In the genomic region with DNA sequence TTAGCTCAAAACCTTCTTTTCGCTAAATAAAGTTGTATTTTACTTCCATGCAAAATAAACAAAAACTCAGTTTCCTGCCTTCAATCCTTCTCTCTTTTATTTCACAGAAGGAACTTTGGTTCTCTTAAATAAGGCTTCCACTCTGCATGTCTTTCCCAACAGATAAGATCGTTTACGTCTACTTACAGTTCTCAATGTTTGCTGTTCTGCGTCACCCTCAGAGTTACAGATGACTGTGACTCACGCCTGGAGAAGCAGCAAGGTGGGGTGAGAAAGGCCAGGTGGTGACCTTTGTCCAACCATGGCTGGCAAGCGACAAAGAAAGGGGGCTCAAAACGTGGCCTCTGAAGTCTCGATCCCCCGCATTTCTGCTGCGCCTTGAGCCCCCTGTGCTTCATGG, we compare ENCODE assay signal across 24 cellular contexts. TPM values are rescaled to one million over a fixed set of nuclear protein-coding genes. Genes with fewer than 3 reads are reported as not detected.
DNase-seq lines count a peak whose midpoint lies in the region; ATAC-seq and TF ChIP-seq lines count a peak whose summit lies in the region.
"Had no signal": no experiment of that assay in that cellular context is flagged by ENCODE, and none has a peak within 500 bp of the region (broad histone marks: within the 10 kb centered on the region; RNA-seq: fewer than 3 reads in every experiment).

No MANE protein-coding gene starts in this region.

- CTCF ChIA-PET in activated CD8-positive, alpha-beta memory T cell treated with anti-CD3 and anti-CD28 coated beads, Interleukin-2, amount 10 ng/mL, durations not matched to agents 7 days and 5 days (lab: Charles Lee) = no interaction called here

- H3K9me3 ChIP-seq in RWPE2 (ENCODE audit: severe bottlenecking) (no peaks in the 10 kb centered on the region), trophoblast cell (ENCODE audit: insufficient read depth, low read depth, low read length) (peaks cover 2% of the 10 kb centered on the region)
- H3K9me3 ChIP-seq: prostate gland had no signal

- H3K4me1 ChIP-seq in RWPE2 (ENCODE audit: insufficient read depth, poor library complexity, severe bottlenecking) = peaks cover 5% of the 10 kb centered on the region
- H3K4me1 ChIP-seq in trophoblast cell (ENCODE audit: control insufficient read depth in 1 of 2, insufficient read depth in 2 of 2, low read length in 2 of 2) = peaks cover 9 to 11% of the 10 kb centered on the region in 2 experiments
- H3K4me1 ChIP-seq: prostate gland had no signal

- H4K12ac ChIP-seq in trophoblast cell (ENCODE audit: low read depth, low read length) = no peak overlapping the region

- peak overlapping the region; percentile 11 for H2AFZ ChIP-seq in trophoblast cell (ENCODE audit: insufficient read depth, low read length, poor library complexity)

- H3K79me1 ChIP-seq in trophoblast cell (ENCODE audit: low read length) = peaks cover 17% of the 10 kb centered on the region

- H3K4ac ChIP-seq in trophoblast cell (ENCODE audit: low read depth, low read length) = no peak overlapping the region

- no peaks in the 10 kb centered on the region for H3K4me1 Mint-ChIP-seq in activated T-helper 17 cell treated with anti-CD3 and anti-CD28 coated beads, Interleukin-2, amount 50 U/mL, for 72 hours
- H3K4me1 Mint-ChIP-seq in activated CD8-positive, alpha-beta memory T cell treated with anti-CD3 and anti-CD28 coated beads, Interleukin-2, amount 10 ng/mL, durations not matched to agents 7 days and 5 days = no peaks in the 10 kb centered on the region
- H3K4me1 Mint-ChIP-seq: CD4-positive, CD25-positive, alpha-beta regulatory T cell; mesothelial cell of epicardium had no signal

- no peaks in the 10 kb centered on the region for H3K79me2 ChIP-seq in trophoblast cell (ENCODE audit: control insufficient read depth, insufficient read depth, low read length, poor library complexity)

- no CpG with 5 or more reads among the region's 10 CpGs for WGBS in trophoblast cell (ENCODE audit: extremely low coverage, insufficient coverage, insufficient read length)

- TF ChIP-seq CTCF in RWPE2 (IDR thresholded peaks at IDR 0.05; ENCODE audit: poor library complexity, severe bottlenecking) = no peak
- TF ChIP-seq CTCF in fibroblast of pulmonary artery (IDR thresholded peaks at IDR 0.05; ENCODE audit: low read length, missing control alignments) = no peak

- H3K27me3 ChIP-seq in RWPE2 (ENCODE audit: insufficient read depth, poor library complexity, severe bottlenecking) (no peaks in the 10 kb centered on the region), trophoblast cell (ENCODE audit: insufficient read depth, low read length) (no peaks in the 10 kb centered on the region)

- peak overlapping the region; percentile 78 for H2BK12ac ChIP-seq in trophoblast cell (ENCODE audit: low read length)

- H3K36me3 Mint-ChIP-seq in activated T-helper 17 cell treated with anti-CD3 and anti-CD28 coated beads, Interleukin-2, amount 50 U/mL, for 72 hours (ENCODE audit: low read depth) = no peaks in the 10 kb centered on the region
- H3K36me3 Mint-ChIP-seq in activated CD8-positive, alpha-beta memory T cell treated with anti-CD3 and anti-CD28 coated beads, Interleukin-2, amount 10 ng/mL, durations not matched to agents 7 days and 5 days = no peaks in the 10 kb centered on the region
- H3K36me3 Mint-ChIP-seq: mesothelial cell of epicardium had no signal

- H3K4me3 Mint-ChIP-seq in activated T-helper 17 cell treated with anti-CD3 and anti-CD28 coated beads, Interleukin-2, amount 50 U/mL, for 72 hours = no peak overlapping the region
- no peak overlapping the region for H3K4me3 Mint-ChIP-seq in activated CD8-positive, alpha-beta memory T cell treated with anti-CD3 and anti-CD28 coated beads, Interleukin-2, amount 10 ng/mL, durations not matched to agents 7 days and 5 days
- H3K4me3 Mint-ChIP-seq: activated naive CD4-positive, alpha-beta T cell treated with anti-CD3 and anti-CD28 coated beads for 36 hours; CD4-positive, CD25-positive, alpha-beta regulatory T cell; effector memory CD8-positive, alpha-beta T cell; mesothelial cell of epicardium had no signal

- no peak overlapping the region for H3K23ac ChIP-seq in trophoblast cell (ENCODE audit: low read length)

- H3K14ac ChIP-seq in trophoblast cell (ENCODE audit: low read length) = peak overlapping the region; percentile 23

- H3K27ac ChIP-seq in RWPE2 (ENCODE audit: poor library complexity, severe bottlenecking) = no peak overlapping the region
- peak overlapping the region; percentile 80 for H3K27ac ChIP-seq in trophoblast cell (ENCODE audit: low read depth, low read length)
- H3K27ac ChIP-seq: prostate gland, skin epidermis had no signal

- H4K8ac ChIP-seq in trophoblast cell (ENCODE audit: low read depth, low read length) = peak overlapping the region; percentile 63

- H3K36me3 ChIP-seq in RWPE2 (ENCODE audit: low read depth) = no peaks in the 10 kb centered on the region
- no peaks in the 10 kb centered on the region for H3K36me3 ChIP-seq in trophoblast cell (ENCODE audit: control insufficient read depth in 1 of 2, insufficient read depth in 2 of 2, low read length in 2 of 2)
- H3K36me3 ChIP-seq: prostate gland had no signal

- no peak overlapping the region for H2AK5ac ChIP-seq in trophoblast cell (ENCODE audit: low read length)

- H3K4me2 ChIP-seq in trophoblast cell (ENCODE audit: low read length) = no peak overlapping the region

- peaks cover 4% of the 10 kb centered on the region for H3K27me3 Mint-ChIP-seq in activated T-helper 17 cell treated with anti-CD3 and anti-CD28 coated beads, Interleukin-2, amount 50 U/mL, for 72 hours
- H3K27me3 Mint-ChIP-seq in activated CD8-positive, alpha-beta memory T cell treated with anti-CD3 and anti-CD28 coated beads, Interleukin-2, amount 10 ng/mL, durations not matched to agents 7 days and 5 days = peaks cover 5% of the 10 kb centered on the region

- H3K18ac ChIP-seq in trophoblast cell (ENCODE audit: low read length) = peak overlapping the region; percentile 31

- ATAC-seq in RWPE2 (ENCODE audit: low read depth) (peak; percentile 52; the same call in 1 of the 3 replicates), GM21529 (IDR thresholded peaks at IDR 0.05; ENCODE audit: unreplicated experiment) (no peak)
- no peak for ATAC-seq in activated T-helper 17 cell treated with anti-CD3 and anti-CD28 coated beads, Interleukin-2, amount 50 U/mL, for 72 hours (replicated peaks)
- no peak for ATAC-seq in activated CD8-positive, alpha-beta memory T cell treated with anti-CD3 and anti-CD28 coated beads, Interleukin-2, amount 10 ng/mL, durations not matched to agents 7 days and 5 days
- ATAC-seq: effector memory CD8-positive, alpha-beta T cell had no signal

- H2BK120ac ChIP-seq in trophoblast cell (ENCODE audit: insufficient read depth, low read length, poor library complexity) = peak overlapping the region; percentile 84

- H3K9me3 Mint-ChIP-seq in activated T-helper 17 cell treated with anti-CD3 and anti-CD28 coated beads, Interleukin-2, amount 50 U/mL, for 72 hours = no peaks in the 10 kb centered on the region
- H3K9me3 Mint-ChIP-seq in activated CD8-positive, alpha-beta memory T cell treated with anti-CD3 and anti-CD28 coated beads, Interleukin-2, amount 10 ng/mL, durations not matched to agents 7 days and 5 days (ENCODE audit: low read depth) = no peaks in the 10 kb centered on the region
- H3K9me3 Mint-ChIP-seq: activated naive CD4-positive, alpha-beta T cell treated with anti-CD3 and anti-CD28 coated beads for 36 hours; effector memory CD8-positive, alpha-beta T cell had no signal

- H2BK5ac ChIP-seq in trophoblast cell (ENCODE audit: low read depth, low read length, poor library complexity) = peak overlapping the region; percentile 80

- DNase-seq in DMS53 treated with DMSO at 0.1 percent for 48 hours (lab: John Stamatoyannopoulos, UW; ENCODE audit: unreplicated experiment) (peak; percentile 65), RWPE2 (ENCODE audit: low spot score) (peak; percentile 12), fibroblast of pulmonary artery (ENCODE audit: low read depth) (peak; percentile 40), trophoblast cell (peak; percentile 63 to 85)
- DNase-seq in activated CD8-positive, alpha-beta memory T cell treated with anti-CD3 and anti-CD28 coated beads, Interleukin-2, amount 10 ng/mL, durations not matched to agents 7 days and 5 days = no peak
- no peak for DNase-seq in stimulated activated naive CD4-positive, alpha-beta T cell treated with Interleukin-2 at 50 U/mL for 16 hours (lab: John Stamatoyannopoulos, UW)
- DNase-seq: activated CD4-positive, alpha-beta T cell treated with anti-CD3 and anti-CD28 coated beads, Interleukin-2, amount 50 U/mL, for 48 hours; activated naive CD4-positive, alpha-beta T cell treated with anti-CD3 and anti-CD28 coated beads for 36 hours; activated T-cell treated with anti-CD3 and anti-CD28 coated beads, Interleukin-2, amount 50 U/mL, for 1 hour; anterior cingulate cortex; CD4-positive, CD25-positive, alpha-beta regulatory T cell; effector memory CD8-positive, alpha-beta T cell; hypothalamus; KG1; kidney glomerular epithelial cell; NCI-H1092 treated with DMSO at 0.1 percent for 48 hours; NCI-H510A treated with DMSO at 0.1 percent for 48 hours; stimulated activated CD4-positive, alpha-beta T cell treated with anti-CD3 and anti-CD28 coated beads, Interleukin-4, amount 100 ng/mL, for 24 hours; SW 1271 had no signal

- H3K9ac ChIP-seq in trophoblast cell (ENCODE audit: low read length) = no peak overlapping the region

- peak overlapping the region; percentile 88 for H4K91ac ChIP-seq in trophoblast cell (ENCODE audit: low read depth, low read length)

- H3K27ac Mint-ChIP-seq in activated T-helper 17 cell treated with anti-CD3 and anti-CD28 coated beads, Interleukin-2, amount 50 U/mL, for 72 hours = no peak overlapping the region
- H3K27ac Mint-ChIP-seq in activated CD8-positive, alpha-beta memory T cell treated with anti-CD3 and anti-CD28 coated beads, Interleukin-2, amount 10 ng/mL, durations not matched to agents 7 days and 5 days = no peak overlapping the region
- H3K27ac Mint-ChIP-seq: activated naive CD4-positive, alpha-beta T cell treated with anti-CD3 and anti-CD28 coated beads for 36 hours; CD4-positive, CD25-positive, alpha-beta regulatory T cell; effector memory CD8-positive, alpha-beta T cell; mesothelial cell of epicardium had no signal

- H3K4me3 ChIP-seq in RWPE2 (ENCODE audit: severe bottlenecking) (no peak overlapping the region), fibroblast of pulmonary artery (replicated peaks; ENCODE audit: low read depth, low read length) (no peak overlapping the region), trophoblast cell (ENCODE audit: low read depth, low read length) (no peak overlapping the region)
- H3K4me3 ChIP-seq: prostate gland, skin epidermis had no signal

RNA-seq across cellular contexts. Expression of a gene that starts 51.4 kb away (rescaled TPM):
- polyA plus RNA-seq in trophoblast cell (2013) = 14.3 and 15.4 TPM in 2 replicates
- 1 to 10 TPM; 1.3 to 1.5 TPM for total RNA-seq in activated T-helper 17 cell treated with anti-CD3 and anti-CD28 coated beads, Interleukin-2, amount 50 U/mL, for 72 hours
- total RNA-seq in activated CD8-positive, alpha-beta memory T cell treated with anti-CD3 and anti-CD28 coated beads, Interleukin-2, amount 10 ng/mL, durations not matched to agents 7 days and 5 days = 1 to 10 TPM; 4.5 to 5.4 TPM

Comparison
In these comparisons a context has a peak if more than half of its experiments do, and no peak if none do; other contexts are left out.
1. DNase-seq: peak in DMS53 treated with DMSO at 0.1 percent for 48 hours (single experiment), RWPE2 (single experiment), fibroblast of pulmonary artery (single experiment) and trophoblast cell (2 of 2); none in activated CD8-positive, alpha-beta memory T cell treated with anti-CD3 and anti-CD28 coated beads, Interleukin-2, amount 10 ng/mL, durations not matched to agents 7 days and 5 days (single experiment) and stimulated activated naive CD4-positive, alpha-beta T cell treated with Interleukin-2 at 50 U/mL for 16 hours (single experiment).